Comparison of ENCODE assay signal across 11 cellular contexts in genomic region chr19:2333027-2333806, GRCh38. TPM values are rescaled to one million over a fixed set of nuclear protein-coding genes. Genes with fewer than 3 reads are reported as not detected.
DNase-seq lines count a peak whose midpoint lies in the region; ATAC-seq and TF ChIP-seq lines count a peak whose summit lies in the region.
"Had no signal": no experiment of that assay in that cellular context is flagged by ENCODE, and none has a peak within 500 bp of the region (broad histone marks: within the 10 kb centered on the region; RNA-seq: fewer than 3 reads in every experiment).

No MANE protein-coding gene starts in this region.

- CTCF ChIA-PET in activated CD8-positive, alpha-beta T cell treated with anti-CD3 and anti-CD28 coated beads, Interleukin-2, amount 10 ng/mL, durations not matched to agents 7 days and 5 days (lab: Charles Lee): no interaction called here

- no peak for TF ChIP-seq CTCF in nephron progenitor cell (IDR thresholded peaks at IDR 0.05)

- H3K27me3 Mint-ChIP-seq in activated CD8-positive, alpha-beta T cell treated with anti-CD3 and anti-CD28 coated beads, Interleukin-2, amount 10 ng/mL, durations not matched to agents 7 days and 5 days (ENCODE audit: low read depth): no peaks in the 10 kb centered on the region
- peaks cover 2% of the 10 kb centered on the region for H3K27me3 Mint-ChIP-seq in nephron progenitor cell (ENCODE audit: low read depth, poor library complexity)

- H3K4me1 Mint-ChIP-seq in activated CD8-positive, alpha-beta T cell treated with anti-CD3 and anti-CD28 coated beads, Interleukin-2, amount 10 ng/mL, durations not matched to agents 7 days and 5 days (ENCODE audit: low read depth): peaks cover 46% of the 10 kb centered on the region
- H3K4me1 Mint-ChIP-seq in nephron progenitor cell: peaks cover 71% of the 10 kb centered on the region

- peaks cover 21% of the 10 kb centered on the region for H3K36me3 Mint-ChIP-seq in activated CD8-positive, alpha-beta T cell treated with anti-CD3 and anti-CD28 coated beads, Interleukin-2, amount 10 ng/mL, durations not matched to agents 7 days and 5 days (ENCODE audit: low read depth)
- peaks cover 9% of the 10 kb centered on the region for H3K36me3 Mint-ChIP-seq in nephron progenitor cell (ENCODE audit: low read depth)

- H3K4me3 Mint-ChIP-seq in activated CD8-positive, alpha-beta T cell treated with anti-CD3 and anti-CD28 coated beads, Interleukin-2, amount 10 ng/mL, durations not matched to agents 7 days and 5 days: no peak overlapping the region
- peak overlapping the region; percentile 7 for H3K4me3 Mint-ChIP-seq in nephron progenitor cell

- H3K9me3 Mint-ChIP-seq in activated CD8-positive, alpha-beta T cell treated with anti-CD3 and anti-CD28 coated beads, Interleukin-2, amount 10 ng/mL, durations not matched to agents 7 days and 5 days (ENCODE audit: insufficient read depth): no peaks in the 10 kb centered on the region
- no peaks in the 10 kb centered on the region for H3K9me3 Mint-ChIP-seq in nephron progenitor cell

- DNase-seq in GF-D8 (lab: John Stamatoyannopoulos, UW): peak; percentile 31
- DNase-seq in NCI-H2029 (lab: John Stamatoyannopoulos, UW): peak; percentile 90
- no peak for DNase-seq in activated CD8-positive, alpha-beta T cell treated with anti-CD3 and anti-CD28 coated beads, Interleukin-2, amount 10 ng/mL, durations not matched to agents 7 days and 5 days
- DNase-seq in nephron progenitor cell: no peak
- DNase-seq in NK-92 (lab: John Stamatoyannopoulos, UW; ENCODE audit: unreplicated experiment): no peak
- DNase-seq: lower lobe of right lung had no signal

- peak overlapping the region; percentile 63 for H3K27ac Mint-ChIP-seq in activated CD8-positive, alpha-beta T cell treated with anti-CD3 and anti-CD28 coated beads, Interleukin-2, amount 10 ng/mL, durations not matched to agents 7 days and 5 days
- peak overlapping the region; percentile 75 for H3K27ac Mint-ChIP-seq in nephron progenitor cell

- ATAC-seq in activated CD8-positive, alpha-beta T cell treated with anti-CD3 and anti-CD28 coated beads, Interleukin-2, amount 10 ng/mL, durations not matched to agents 7 days and 5 days: no peak
- no peak for ATAC-seq in HG02981 (IDR thresholded peaks at IDR 0.05; ENCODE audit: unreplicated experiment)
- no peak for ATAC-seq in GM21576 (IDR thresholded peaks at IDR 0.05; ENCODE audit: unreplicated experiment)
- no peak for ATAC-seq in GM18511 (IDR thresholded peaks at IDR 0.05; ENCODE audit: unreplicated experiment)
- ATAC-seq: lower lobe of right lung had no signal

- POLR2A ChIA-PET in activated CD8-positive, alpha-beta T cell treated with anti-CD3 and anti-CD28 coated beads, Interleukin-2, amount 10 ng/mL, durations not matched to agents 7 days and 5 days (lab: Charles Lee): no interaction called here

RNA-seq across cellular contexts. Expression of gene SPPL2B, which starts 4.7 kb away (rescaled TPM):
- total RNA-seq in activated CD8-positive, alpha-beta T cell treated with anti-CD3 and anti-CD28 coated beads, Interleukin-2, amount 10 ng/mL, durations not matched to agents 7 days and 5 days: 10 to 100 TPM; 73.5 to 80.7 TPM

RNA-seq across cellular contexts. Expression of gene LSM7, which starts 4.8 kb away (rescaled TPM):
- 100 to 1,000 TPM; 144 to 146 TPM for total RNA-seq in activated CD8-positive, alpha-beta T cell treated with anti-CD3 and anti-CD28 coated beads, Interleukin-2, amount 10 ng/mL, durations not matched to agents 7 days and 5 days

RNA-seq across cellular contexts. Expression of gene LINGO3, which starts 25.3 kb away (rescaled TPM):
- under 1 TPM; 0.66 to 0.76 TPM for total RNA-seq in activated CD8-positive, alpha-beta T cell treated with anti-CD3 and anti-CD28 coated beads, Interleukin-2, amount 10 ng/mL, durations not matched to agents 7 days and 5 days
- total RNA-seq: lower lobe of right lung had no signal

RNA-seq across cellular contexts. Expression of gene TMPRSS9, which starts 26.8 kb away (rescaled TPM):
- not detected for total RNA-seq in activated CD8-positive, alpha-beta T cell treated with anti-CD3 and anti-CD28 coated beads, Interleukin-2, amount 10 ng/mL, durations not matched to agents 7 days and 5 days
- total RNA-seq: activated T-helper 2 cell treated with anti-CD3 and anti-CD28 coated beads, Interferon-gamma antibody, Interleukin-2, Interleukin-4, amounts not matched to agents 10 μg/mL and 5 μg/mL and 100 μg/mL, durations not matched to agents 14 hours and 24 hours and 36 hours; lower lobe of right lung; SK-MEL-5 had no signal

RNA-seq across cellular contexts. Expression of gene PEAK3, which starts 51.2 kb away (rescaled TPM):
- total RNA-seq in activated CD8-positive, alpha-beta T cell treated with anti-CD3 and anti-CD28 coated beads, Interleukin-2, amount 10 ng/mL, durations not matched to agents 7 days and 5 days: under 1 TPM; 0.16 to 0.34 TPM
- total RNA-seq: SK-MEL-5 had no signal

Comparison
In these comparisons a context has a peak if more than half of its experiments do, and no peak if none do; other contexts are left out.
1. DNase-seq: peak in GF-D8 (single experiment) and NCI-H2029 (single experiment); none in activated CD8-positive, alpha-beta T cell treated with anti-CD3 and anti-CD28 coated beads, Interleukin-2, amount 10 ng/mL, durations not matched to agents 7 days and 5 days (single experiment), nephron progenitor cell (single experiment) and NK-92 (single experiment).